Comparison of ENCODE assay signal across 27 cellular contexts in genomic region chr16:1283996-1284592, GRCh38. TPM values are rescaled to one million over a fixed set of nuclear protein-coding genes. Genes with fewer than 3 reads are reported as not detected.
"Had no signal": no experiment of that assay in that cellular context is flagged by ENCODE, and none has a peak within 500 bp of the region (broad histone marks: within the 10 kb centered on the region; RNA-seq: fewer than 3 reads in every experiment).

No MANE protein-coding gene starts in this region.

- H3K27ac ChIP-seq: epithelial cell of prostate, esophagus muscularis mucosa, gastroesophageal sphincter, parathyroid adenoma, psoas muscle, right lobe of liver, spleen, tibial artery, upper lobe of left lung, uterus had no signal

- DNase-seq: effector memory CD8-positive, alpha-beta T cell; glutamatergic neuron; islet precursor cell; mammary epithelial cell; natural killer cell; psoas muscle; retina; right lobe of liver; spleen; stimulated activated CD4-positive, alpha-beta T cell treated with anti-CD3 and anti-CD28 coated beads, Interleukin-15, amount 100 ng/mL, for 24 hours; stimulated activated CD4-positive, alpha-beta T cell treated with anti-CD3 and anti-CD28 coated beads, Interleukin-1b, Interleukin-23, amount 100 ng/mL, for 48 hours; stimulated activated CD4-positive, alpha-beta T cell treated with anti-CD3 and anti-CD28 coated beads, Interleukin-4, amount 100 ng/mL, for 24 hours; tibial artery; uterus had no signal

- ATAC-seq: effector memory CD8-positive, alpha-beta T cell; gastroesophageal sphincter; left lobe of liver; natural killer cell; psoas muscle; right lobe of liver; stimulated activated memory B cell treated with anti-CD40 and anti-IgM and Interleukin-4, amounts not matched to agents 10 μg/mL and 1 μg/mL and 100 μg/mL, for 72 hours had no signal

- H3K79me2 ChIP-seq: parathyroid adenoma had no signal

- H3K4me3 ChIP-seq: esophagus muscularis mucosa, gastroesophageal sphincter, psoas muscle, right lobe of liver, spleen, tibial artery, upper lobe of left lung, uterus had no signal

- H2AFZ ChIP-seq: parathyroid adenoma had no signal

- H3K36me3 ChIP-seq: esophagus muscularis mucosa, gastroesophageal sphincter, right lobe of liver, spleen, tibial artery, upper lobe of left lung, uterus had no signal

- H3K9ac ChIP-seq: parathyroid adenoma had no signal

- H3K9me3 ChIP-seq: esophagus muscularis mucosa, gastroesophageal sphincter, psoas muscle, right lobe of liver, spleen, tibial artery, upper lobe of left lung, uterus had no signal

- H3K27me3 ChIP-seq: right lobe of liver had no signal

- H3K4me1 ChIP-seq: parathyroid adenoma, psoas muscle, right lobe of liver, upper lobe of left lung, uterus had no signal

RNA-seq across cellular contexts. Expression of gene TPSD1, which starts 28.2 kb away (rescaled TPM):
- total RNA-seq: fibroblast of villous mesenchyme, left lobe of liver, mammary epithelial cell, mesenteric fat pad, mononuclear cell, neural crest cell, right lobe of liver, skeletal muscle tissue, temporal lobe had no signal

RNA-seq across cellular contexts. Expression of gene TPSAB1, which starts 43.6 kb away (rescaled TPM):
- total RNA-seq: fibroblast of villous mesenchyme, mammary epithelial cell, mononuclear cell, neural crest cell, temporal lobe had no signal

RNA-seq across cellular contexts. Expression of gene TPSB2, which starts 54.1 kb away (rescaled TPM):
- total RNA-seq: fibroblast of villous mesenchyme, mammary epithelial cell, mononuclear cell, neural crest cell, skeletal muscle tissue, temporal lobe had no signal
